12 cellular contexts compared by ENCODE assay signal in genomic region chr10:124449170-124450009, GRCh38. TPM values are rescaled to one million over a fixed set of nuclear protein-coding genes. Genes with fewer than 3 reads are reported as not detected.
A peak's percentile ranks its signal among the peaks of the same experiment; 100 is the strongest.
DNase-seq lines count a peak whose midpoint lies in the region; ATAC-seq and TF ChIP-seq lines count a peak whose summit lies in the region.
"Had no signal": no experiment of that assay in that cellular context is flagged by ENCODE, and none has a peak within 500 bp of the region (broad histone marks: within the 10 kb centered on the region; RNA-seq: fewer than 3 reads in every experiment).

No MANE protein-coding gene starts in this region.

- H3K9me3 ChIP-seq in WERI-Rb-1 (ENCODE audit: severe bottlenecking) (no peaks in the 10 kb centered on the region), iPS-18a (ENCODE audit: control insufficient read depth, low read depth, low read length) (no peaks in the 10 kb centered on the region), spleen (no peaks in the 10 kb centered on the region)

- 2 to 9% (median 4%) methylated on average over 36 to 58 of the region's 58 CpGs for WGBS in spleen, 5 donors

- intact Hi-C loops in activated CD4-positive, alpha-beta T cell treated with anti-CD3 and anti-CD28 coated beads, Interleukin-2, amount 10 ng/mL, durations not matched to agents 24 days and 14 days (cut with micrococcal nuclease) = no loop called here
- intact Hi-C loops in spleen (cut with DNase I; ENCODE audit: low total_unique reads) = no loop called here

- H3K4me3 ChIP-seq in WERI-Rb-1 (ENCODE audit: low read depth, low read length) (peak overlapping the region; percentile 47), iPS-18a (ENCODE audit: low read length) (peak overlapping the region; percentile 64), spleen (peak overlapping the region in 6 of 8 donors; percentile 0 to 59 (median 16))
- H3K4me3 ChIP-seq: K562 had no signal

- peak overlapping the region; percentile 47 for H3K9ac ChIP-seq in iPS-18a (ENCODE audit: low read length)

- H3K27me3 ChIP-seq in WERI-Rb-1 (ENCODE audit: insufficient read depth, low read depth, severe bottlenecking) = peaks cover 35% of the 10 kb centered on the region
- peaks cover 63% of the 10 kb centered on the region for H3K27me3 ChIP-seq in iPS-18a (ENCODE audit: control insufficient read depth, insufficient read depth, low read length)
- H3K27me3 ChIP-seq in spleen (replicated peaks in 1 of 7) = peaks cover 0 to 100% (median 71%) of the 10 kb centered on the region in 7 donors

- no peaks in the 10 kb centered on the region for H3K36me3 Mint-ChIP-seq in activated CD4-positive, alpha-beta T cell treated with anti-CD3 and anti-CD28 coated beads, Interleukin-2, amount 10 ng/mL, durations not matched to agents 24 days and 14 days (ENCODE audit: low read depth)
- H3K36me3 Mint-ChIP-seq: natural killer cell treated with Interleukin-12 subunit alpha and Interleukin-12 subunit beta and Interleukin-15 and Interleukin-18, amount 100 ng/mL, for 72 hours had no signal

- H3K4me1 Mint-ChIP-seq in activated CD4-positive, alpha-beta T cell treated with anti-CD3 and anti-CD28 coated beads, Interleukin-2, amount 10 ng/mL, durations not matched to agents 24 days and 14 days = peaks cover 10% of the 10 kb centered on the region

- H3K36me3 ChIP-seq in WERI-Rb-1 (no peaks in the 10 kb centered on the region), iPS-18a (ENCODE audit: control insufficient read depth, low read depth, low read length) (no peaks in the 10 kb centered on the region), spleen (no peaks in the 10 kb centered on the region)

- H3K4me1 ChIP-seq in iPS-18a (ENCODE audit: control insufficient read depth, low read depth, low read length) = peaks cover 40% of the 10 kb centered on the region
- H3K4me1 ChIP-seq in spleen = peaks cover 22 to 43% (median 37%) of the 10 kb centered on the region in 6 donors

- peaks cover 79% of the 10 kb centered on the region for H3K27me3 Mint-ChIP-seq in activated CD4-positive, alpha-beta T cell treated with anti-CD3 and anti-CD28 coated beads, Interleukin-2, amount 10 ng/mL, durations not matched to agents 24 days and 14 days

- no peak for DNase-seq in activated CD4-positive, alpha-beta T cell treated with anti-CD3 and anti-CD28 coated beads, Interleukin-2, amount 10 ng/mL, durations not matched to agents 24 days and 14 days
- DNase-seq in activated CD4-positive, alpha-beta T cell treated with anti-CD3 and anti-CD28 coated beads, Interleukin-2, amount 50 U/mL, for 48 hours = no peak
- no peak for DNase-seq in WERI-Rb-1
- DNase-seq in spleen = no peak
- no peak for DNase-seq in AG08395 (ENCODE audit: low spot score)
- DNase-seq in hepatic stellate cell (ENCODE audit: low spot score) = no peak
- DNase-seq: GOT3, SIG-M5 had no signal

- TF ChIP-seq POLR2A in spleen (IDR thresholded peaks at IDR 0.05) = no peak

- peak overlapping the region; percentile 12 for H3K4me3 Mint-ChIP-seq in activated CD4-positive, alpha-beta T cell treated with anti-CD3 and anti-CD28 coated beads, Interleukin-2, amount 10 ng/mL, durations not matched to agents 24 days and 14 days
- H3K4me3 Mint-ChIP-seq: natural killer cell treated with Interleukin-12 subunit alpha and Interleukin-12 subunit beta and Interleukin-15 and Interleukin-18, amount 100 ng/mL, for 72 hours had no signal

- H3K27ac Mint-ChIP-seq in activated CD4-positive, alpha-beta T cell treated with anti-CD3 and anti-CD28 coated beads, Interleukin-2, amount 10 ng/mL, durations not matched to agents 24 days and 14 days = no peak overlapping the region
- H3K27ac Mint-ChIP-seq: natural killer cell treated with Interleukin-12 subunit alpha and Interleukin-12 subunit beta and Interleukin-15 and Interleukin-18, amount 100 ng/mL, for 72 hours had no signal

- TF ChIP-seq CTCF in WERI-Rb-1 (IDR thresholded peaks at IDR 0.05; ENCODE audit: low read depth, low read length) = no peak
- TF ChIP-seq CTCF in spleen (IDR thresholded peaks at IDR 0.05 in 8 of 11, conservative IDR thresholded peaks at IDR 0.05 in 3 of 11) = no peak

- H3K27ac ChIP-seq in WERI-Rb-1 (no peak overlapping the region), iPS-18a (ENCODE audit: low read length) (no peak overlapping the region), spleen (no peak overlapping the region)

- ATAC-seq in GM18511 (IDR thresholded peaks at IDR 0.05; ENCODE audit: unreplicated experiment) = no peak
- ATAC-seq: K562; natural killer cell treated with Interleukin-12 subunit alpha and Interleukin-12 subunit beta and Interleukin-15 and Interleukin-18, amount 100 ng/mL, for 72 hours had no signal

- H3K9me3 Mint-ChIP-seq in activated CD4-positive, alpha-beta T cell treated with anti-CD3 and anti-CD28 coated beads, Interleukin-2, amount 10 ng/mL, durations not matched to agents 24 days and 14 days = no peaks in the 10 kb centered on the region
- H3K9me3 Mint-ChIP-seq: natural killer cell treated with Interleukin-12 subunit alpha and Interleukin-12 subunit beta and Interleukin-15 and Interleukin-18, amount 100 ng/mL, for 72 hours had no signal

RNA-seq across cellular contexts. Expression of gene NKX1-2, which starts 0.4 kb away (rescaled TPM):
- not detected in 2 replicates for total RNA-seq in activated CD4-positive, alpha-beta T cell treated with anti-CD3 and anti-CD28 coated beads, Interleukin-2, amount 10 ng/mL, durations not matched to agents 24 days and 14 days
- total RNA-seq in spleen = not detected
- not detected for polyA plus RNA-seq in spleen
- total RNA-seq: K562; natural killer cell treated with Interleukin-12 subunit alpha and Interleukin-12 subunit beta and Interleukin-15 and Interleukin-18, amount 100 ng/mL, for 72 hours had no signal
- polyA plus RNA-seq: K562 had no signal

RNA-seq across cellular contexts. Expression of gene LHPP, which starts 12.2 kb away (rescaled TPM):
- total RNA-seq in activated CD4-positive, alpha-beta T cell treated with anti-CD3 and anti-CD28 coated beads, Interleukin-2, amount 10 ng/mL, durations not matched to agents 24 days and 14 days = 8.1 and 8.6 TPM in 2 replicates
- 10 to 100 TPM; 16.8 to 27.9 (median 24.2) TPM for total RNA-seq in spleen
- polyA plus RNA-seq in spleen = 10 to 100 TPM; 18.1 to 36.8 (median 21.4) TPM

RNA-seq across cellular contexts. Expression of gene OAT, which starts 30.7 kb away (rescaled TPM):
- total RNA-seq in activated CD4-positive, alpha-beta T cell treated with anti-CD3 and anti-CD28 coated beads, Interleukin-2, amount 10 ng/mL, durations not matched to agents 24 days and 14 days = 40.2 and 41.0 TPM in 2 replicates
- total RNA-seq in spleen = 10 to 100 TPM; 42.4 to 63.0 (median 52.7) TPM
- 10 to 100 TPM; 22.1 to 32.5 (median 26.5) TPM for polyA plus RNA-seq in spleen
